ENCODE assay signal across 16 cellular contexts in the genomic region with DNA sequence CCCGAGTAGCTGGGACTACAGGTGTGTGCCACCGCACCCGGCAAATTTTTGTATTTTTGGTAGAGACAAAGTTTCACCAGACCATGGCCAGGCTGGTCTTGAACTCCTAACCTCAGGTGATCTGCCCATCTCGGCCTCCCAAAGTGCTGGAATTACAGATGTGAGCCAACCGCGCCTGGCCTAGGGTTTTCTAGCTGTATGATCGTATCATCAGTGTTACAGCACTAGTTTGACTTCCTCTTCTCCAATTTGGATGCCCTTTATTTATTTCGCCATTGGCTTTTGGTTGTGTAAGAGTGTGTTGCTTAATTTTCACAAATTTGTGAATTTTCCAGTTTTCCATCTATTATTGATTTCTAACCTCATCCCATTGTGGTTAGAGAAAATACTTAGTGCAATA. TPM values are rescaled to one million over a fixed set of nuclear protein-coding genes. Genes with fewer than 3 reads are reported as not detected.
"Had no signal": no experiment of that assay in that cellular context is flagged by ENCODE, and none has a peak within 500 bp of the region (broad histone marks: within the 10 kb centered on the region; RNA-seq: fewer than 3 reads in every experiment).

No MANE protein-coding gene starts in this region.

- H3K9me3 ChIP-seq: esophagus muscularis mucosa, sigmoid colon, thoracic aorta had no signal

- H3K4me3 ChIP-seq: cardiac muscle cell, esophagus muscularis mucosa, lung, sigmoid colon, thoracic aorta had no signal

- H3K4me1 ChIP-seq: esophagus muscularis mucosa, sigmoid colon had no signal

- H3K27me3 ChIP-seq: cardiac muscle cell, esophagus muscularis mucosa, sigmoid colon had no signal

- DNase-seq: activated B cell treated with CpG ODN at 0.5 μM for 24 hours; activated CD4-positive, alpha-beta memory T cell treated with anti-CD3 and anti-CD28 coated beads for 36 hours; activated CD4-positive, alpha-beta T cell treated with anti-CD3 and anti-CD28 coated beads for 4 hours; activated naive CD8-positive, alpha-beta T cell treated with anti-CD3 and anti-CD28 coated beads for 36 hours; activated T-cell treated with anti-CD3 and anti-CD28 coated beads for 4 hours; amygdala; dermis blood vessel endothelial cell; effector memory CD4-positive, alpha-beta T cell; sigmoid colon; stimulated activated naive B cell treated with anti-CD40 and anti-IgM and Interleukin-4, amounts not matched to agents 10 μg/mL and 1 μg/mL and 100 μg/mL, for 72 hours had no signal

- H3K27ac ChIP-seq: cardiac muscle cell, esophagus muscularis mucosa, sigmoid colon, thoracic aorta had no signal

- H3K36me3 ChIP-seq: cardiac muscle cell, esophagus muscularis mucosa, sigmoid colon, thoracic aorta had no signal

RNA-seq across cellular contexts. Expression of gene TKTL1, which starts 5.2 kb away (rescaled TPM):
- polyA plus RNA-seq: cardiac muscle cell had no signal

RNA-seq across cellular contexts. Expression of gene TEX28, which starts 5.9 kb away (rescaled TPM):
- polyA plus RNA-seq: cardiac muscle cell, endothelial cell of umbilical vein, sigmoid colon, urinary bladder had no signal

RNA-seq across cellular contexts. Expression of gene OPN1MW3, which starts 43.4 kb away (rescaled TPM):
- polyA plus RNA-seq: cardiac muscle cell, endothelial cell of umbilical vein, lung, sigmoid colon, urinary bladder had no signal
